Comparison of ENCODE assay signal across 16 cellular contexts in genomic region chr14:101032433-101032832, GRCh38.
DNase-seq lines count a peak whose midpoint lies in the region; ATAC-seq and TF ChIP-seq lines count a peak whose summit lies in the region.
"Had no signal": no experiment of that assay in that cellular context is flagged by ENCODE, and none has a peak within 500 bp of the region (broad histone marks: within the 10 kb centered on the region; RNA-seq: fewer than 3 reads in every experiment).

No MANE protein-coding gene starts in this region.

- no peaks in the 10 kb centered on the region for H3K36me3 ChIP-seq in MM.1S (replicated peaks; ENCODE audit: insufficient read depth, low read length)
- H3K36me3 ChIP-seq: BLaER1, HAP-1 had no signal

- no peaks in the 10 kb centered on the region for H3K9me2 ChIP-seq in MM.1S (replicated peaks; ENCODE audit: insufficient read depth, low read length)

- H2AFZ ChIP-seq in MM.1S (ENCODE audit: low read length) = no peak overlapping the region
- H2AFZ ChIP-seq: GM23248 had no signal

- no peak overlapping the region for H3K27ac Mint-ChIP-seq in osteocyte (ENCODE audit: unreplicated experiment)
- H3K27ac Mint-ChIP-seq: CD8-positive, alpha-beta T cell had no signal

- H3K4me3 ChIP-seq in LNCaP clone FGC (ENCODE audit: low read depth, low read length) = no peak overlapping the region
- no peak overlapping the region for H3K4me3 ChIP-seq in MM.1S (ENCODE audit: low read length)
- H3K4me3 ChIP-seq: BLaER1, GM23248, HAP-1 had no signal

- no peak overlapping the region for H3K27ac ChIP-seq in MM.1S (ENCODE audit: low read length)
- H3K27ac ChIP-seq: BLaER1, GM23248 had no signal

- no peak overlapping the region for H3K4me3 Mint-ChIP-seq in osteocyte (ENCODE audit: unreplicated experiment)
- H3K4me3 Mint-ChIP-seq: CD8-positive, alpha-beta T cell had no signal

- H3K36me3 Mint-ChIP-seq in osteocyte (ENCODE audit: unreplicated experiment) = no peaks in the 10 kb centered on the region
- H3K36me3 Mint-ChIP-seq: CD8-positive, alpha-beta T cell had no signal

- no peaks in the 10 kb centered on the region for H4K20me1 ChIP-seq in MM.1S (ENCODE audit: insufficient read depth, low read length)
- H4K20me1 ChIP-seq: BLaER1 had no signal

- H3K9me3 Mint-ChIP-seq in osteocyte (ENCODE audit: unreplicated experiment) = no peaks in the 10 kb centered on the region
- H3K9me3 Mint-ChIP-seq: CD8-positive, alpha-beta T cell had no signal

- H3F3A ChIP-seq in MM.1S (ENCODE audit: insufficient read depth, low read length) = no peaks in the 10 kb centered on the region

- no peaks in the 10 kb centered on the region for H3K4me1 Mint-ChIP-seq in osteocyte (ENCODE audit: unreplicated experiment)

- no peak overlapping the region for H3K9ac ChIP-seq in MM.1S (ENCODE audit: low read length)
- H3K9ac ChIP-seq: BLaER1, GM23248 had no signal

- H3K4me2 ChIP-seq in MM.1S (ENCODE audit: low read depth, low read length) = no peak overlapping the region
- H3K4me2 ChIP-seq: BLaER1 had no signal

- no peaks in the 10 kb centered on the region for H3K79me2 ChIP-seq in MM.1S (ENCODE audit: low read length)

- ATAC-seq in left ventricle myocardium superior = no peak
- no peak for ATAC-seq in GM21526 (IDR thresholded peaks at IDR 0.05; ENCODE audit: low FRiP score, unreplicated experiment)
- ATAC-seq: CD8-positive, alpha-beta T cell had no signal

- TF ChIP-seq CTCF in LNCaP clone FGC (IDR thresholded peaks at IDR 0.05; ENCODE audit: control insufficient read depth, extremely low read depth, insufficient read depth) = no peak
- TF ChIP-seq CTCF in osteocyte (IDR thresholded peaks at IDR 0.05) = no peak
- no peak for TF ChIP-seq CTCF in MM.1S (IDR thresholded peaks at IDR 0.05; ENCODE audit: low read length)

- H3K9me3 ChIP-seq in MM.1S (replicated peaks; ENCODE audit: insufficient read depth, low read length) = no peaks in the 10 kb centered on the region
- H3K9me3 ChIP-seq: BLaER1, HAP-1 had no signal

- DNase-seq in cardiac septum (ENCODE audit: low spot score) (peak; percentile 35), left ventricle myocardium superior (no peak), LNCaP clone FGC (ENCODE audit: low read depth) (peak; percentile 15), osteocyte (ENCODE audit: extremely low spot score, unreplicated experiment) (peak; percentile 6), HuH-7.5 (ENCODE audit: low spot score) (no peak), MM.1S (no peak)
- DNase-seq: 8988T; Calu3; CD8-positive, alpha-beta T cell; GDM1; GM23248; IMR-90; KBM-7 had no signal

- intact Hi-C loops in cardiac septum (cut with DNase I) (no loop called here), left ventricle myocardium superior (cut with micrococcal nuclease) (no loop called here)

- peaks cover 5% of the 10 kb centered on the region for H3K27me3 Mint-ChIP-seq in osteocyte (ENCODE audit: unreplicated experiment)

- no peaks in the 10 kb centered on the region for H3K4me1 ChIP-seq in MM.1S (ENCODE audit: low read length)
- H3K4me1 ChIP-seq: BLaER1, HAP-1 had no signal

- peaks cover 18% of the 10 kb centered on the region for H3K27me3 ChIP-seq in MM.1S (replicated peaks; ENCODE audit: insufficient read depth, low read length)
- H3K27me3 ChIP-seq: BLaER1 had no signal

Comparison
In these comparisons a context has a peak if more than half of its experiments do, and no peak if none do; other contexts are left out.
1. DNase-seq: peak in cardiac septum (single experiment), LNCaP clone FGC (single experiment) and osteocyte (single experiment); none in left ventricle myocardium superior (single experiment), HuH-7.5 (single experiment) and MM.1S (single experiment).